19 cellular contexts compared by ENCODE assay signal in genomic region chr4:177511611-177512010, GRCh38.
DNase-seq lines count a peak whose midpoint lies in the region; ATAC-seq and TF ChIP-seq lines count a peak whose summit lies in the region.
"Had no signal": no experiment of that assay in that cellular context is flagged by ENCODE, and none has a peak within 500 bp of the region (broad histone marks: within the 10 kb centered on the region; RNA-seq: fewer than 3 reads in every experiment).

No MANE protein-coding gene starts in this region.

- no peak overlapping the region for H3K4me3 Mint-ChIP-seq in natural killer cell
- H3K4me3 Mint-ChIP-seq: activated CD4-positive, alpha-beta T cell treated with anti-CD3 and anti-CD28 coated beads, Interleukin-2, amount 10 ng/mL, durations not matched to agents 7 days and 5 days; GM23338; naive B cell had no signal

- WGBS in heart left ventricle, 4 donors: 85 to 92% (median 89%) methylated on average over 3 of the region's 3 CpGs

- DNase-seq in NCI-H2196 (lab: John Stamatoyannopoulos, UW; ENCODE audit: unreplicated experiment) (peak; percentile 0), NCI-H2196 treated with DMSO at 0.1 percent for 48 hours (lab: John Stamatoyannopoulos, UW; ENCODE audit: unreplicated experiment) (no peak), left lung (no peak), natural killer cell (no peak), heart left ventricle (no peak)
- no peak for DNase-seq in activated naive CD4-positive, alpha-beta T cell treated with anti-CD3 and anti-CD28 coated beads, Interleukin-2, amount 50 U/mL, for 16 hours
- DNase-seq: activated CD4-positive, alpha-beta T cell treated with anti-CD3 and anti-CD28 coated beads, Interleukin-2, amount 10 ng/mL, durations not matched to agents 7 days and 5 days; activated CD8-positive, alpha-beta memory T cell treated with anti-CD3 and anti-CD28 coated beads, Interleukin-2, amount 50 U/mL, for 48 hours; activated naive CD4-positive, alpha-beta T cell treated with Interleukin-2 at 50 U/mL for 16 hours; C1 segment of cervical spinal cord; foreskin melanocyte; Karpas-422; naive B cell; NCI-H1436; NCI-H524 had no signal

- no peaks in the 10 kb centered on the region for H3K27me3 ChIP-seq in left lung
- no peaks in the 10 kb centered on the region for H3K27me3 ChIP-seq in heart left ventricle

- intact Hi-C loops in left lung (cut with DNase I): no loop called here
- intact Hi-C loops in natural killer cell (cut with micrococcal nuclease): no loop called here
- intact Hi-C loops in heart left ventricle (cut with DNase I): no loop called here

- H3K27ac Mint-ChIP-seq in natural killer cell: no peak overlapping the region
- H3K27ac Mint-ChIP-seq: activated CD4-positive, alpha-beta T cell treated with anti-CD3 and anti-CD28 coated beads, Interleukin-2, amount 10 ng/mL, durations not matched to agents 7 days and 5 days; GM23338; naive B cell had no signal

- no peaks in the 10 kb centered on the region for H3K27me3 Mint-ChIP-seq in natural killer cell (ENCODE audit: low read depth in 2 of 2)
- H3K27me3 Mint-ChIP-seq: activated CD4-positive, alpha-beta T cell treated with anti-CD3 and anti-CD28 coated beads, Interleukin-2, amount 10 ng/mL, durations not matched to agents 7 days and 5 days; naive B cell had no signal

- H3K36me3 Mint-ChIP-seq in natural killer cell: no peaks in the 10 kb centered on the region
- H3K36me3 Mint-ChIP-seq: naive B cell had no signal

- peaks cover 0 to 3% of the 10 kb centered on the region in 2 donors for H3K9me3 Mint-ChIP-seq in natural killer cell
- H3K9me3 Mint-ChIP-seq: activated CD4-positive, alpha-beta T cell treated with anti-CD3 and anti-CD28 coated beads, Interleukin-2, amount 10 ng/mL, durations not matched to agents 7 days and 5 days; GM23338 had no signal

- no peak for TF ChIP-seq POLR2A in heart left ventricle (IDR thresholded peaks at IDR 0.05)

- H3K36me3 ChIP-seq in left lung (no peaks in the 10 kb centered on the region), heart left ventricle (no peaks in the 10 kb centered on the region)

- ATAC-seq in left lung (peak; percentile 74), natural killer cell (no peak), HG03045 (IDR thresholded peaks at IDR 0.05; ENCODE audit: unreplicated experiment) (no peak), heart left ventricle (no peak)
- ATAC-seq: A549, GM23338 had no signal

- H3K4me1 ChIP-seq in left lung (no peaks in the 10 kb centered on the region), heart left ventricle (no peaks in the 10 kb centered on the region)
- H3K4me1 ChIP-seq: A549 had no signal

- no peaks in the 10 kb centered on the region for H3K4me1 Mint-ChIP-seq in natural killer cell
- H3K4me1 Mint-ChIP-seq: naive B cell had no signal

- no peaks in the 10 kb centered on the region for H3K9me3 ChIP-seq in left lung
- H3K9me3 ChIP-seq in heart left ventricle: no peaks in the 10 kb centered on the region
- H3K9me3 ChIP-seq: A549 had no signal

- peak overlapping the region; percentile 35; the same call in 1 of the 2 replicates for H3K27ac ChIP-seq in VCaP
- H3K27ac ChIP-seq in left lung: no peak overlapping the region
- H3K27ac ChIP-seq in heart left ventricle: no peak overlapping the region
- H3K27ac ChIP-seq: A549 had no signal

- TF ChIP-seq CTCF in VCaP (conservative IDR thresholded peaks at IDR 0.05): no peak
- TF ChIP-seq CTCF in left lung (IDR thresholded peaks at IDR 0.05): no peak
- TF ChIP-seq CTCF in natural killer cell (IDR thresholded peaks at IDR 0.05): no peak
- TF ChIP-seq CTCF in heart left ventricle (IDR thresholded peaks at IDR 0.05): no peak

- H3K4me3 ChIP-seq in left lung (no peak overlapping the region), heart left ventricle (no peak overlapping the region)
- H3K4me3 ChIP-seq: A549, GM23338 had no signal
